8 cellular contexts compared by ENCODE assay signal in genomic region chr17:32659419-32659842, GRCh38.
A peak's percentile ranks its signal among the peaks of the same experiment; 100 is the strongest.
DNase-seq lines count a peak whose midpoint lies in the region; ATAC-seq, FAIRE-seq and TF ChIP-seq lines count a peak whose summit lies in the region.

No MANE protein-coding gene starts in this region.

- 18% methylated on average over 5 of the region's 5 CpGs for WGBS in A549 (ENCODE audit: missing lambda C conversion rate)
- 30 to 39% methylated on average over 5 of the region's 5 CpGs for WGBS in lung, 2 donors

- TF ChIP-seq CTCF in A549 (IDR thresholded peaks at IDR 0.05) (peak; percentile 73), lung (IDR thresholded peaks at IDR 0.05; ENCODE audit: control extremely low read depth, extremely low read depth) (peak; percentile 77)

- H3K4me1 ChIP-seq in A549: no peaks in the 10 kb centered on the region
- H3K4me1 ChIP-seq in lung (ENCODE audit: control insufficient read depth in 2 of 2, insufficient read depth in 2 of 2, low read length in 2 of 2): peaks cover 0 to 2% of the 10 kb centered on the region in 2 donors

- peak; percentile 78 to 84 for DNase-seq in A549 (ENCODE audit: low read depth in 1 of 2, low spot score in 1 of 2)
- DNase-seq in GM19239 (ENCODE audit: insufficient read length, low spot score): peak; percentile 69
- peak; percentile 44 for DNase-seq in NCI-H2227 treated with DMSO at 0.1 percent for 48 hours (lab: John Stamatoyannopoulos, UW)
- peak; percentile 41 to 49 for DNase-seq in activated CD4-positive, alpha-beta T cell treated with anti-CD3 and anti-CD28 coated beads, Interleukin-2, amount 50 U/mL, for 24 hours (ENCODE audit: low read depth in 1 of 2, low spot score in 1 of 2)
- DNase-seq in ecto neural progenitor cell (ENCODE audit: low spot score): peak; percentile 85
- DNase-seq in lung (ENCODE audit: low spot score): peak; percentile 63
- peak; percentile 28 for DNase-seq in stimulated activated CD8-positive, alpha-beta memory T cell treated with anti-CD3 and anti-CD28 coated beads, Interleukin-12 subunit alpha, Interleukin-12 subunit beta, amount 100 ng/mL, for 4 hours (ENCODE audit: low read depth)

- peaks cover 0 to 4% of the 10 kb centered on the region in 2 donors for H3K36me3 ChIP-seq in lung (ENCODE audit: control insufficient read depth in 2 of 2, insufficient read depth in 2 of 2, low read length in 2 of 2)

- POLR2A ChIA-PET in A549 (lab: Yijun Ruan, JAX): no interaction called here

- no peak for TF ChIP-seq POLR2A in A549 (IDR thresholded peaks at IDR 0.05; ENCODE audit: low read length)

- no peak for TF ChIP-seq EP300 in A549 (IDR thresholded peaks at IDR 0.05)

- H3K4me3 ChIP-seq in A549 (no peak overlapping the region), lung (no peak overlapping the region)

- FAIRE-seq in A549 (lab: Jason Lieb, UNC) (peak; percentile 88), GM19239 (lab: Jason Lieb, UNC) (peak; percentile 93)

- CTCF ChIA-PET in A549 (lab: Yijun Ruan, JAX): interaction anchor here (0.6 to 3.2 kb wide), 38 partner anchors 8 to 1132 kb away, joined by 3 to 17 read pairs (median 4); partner anchors contain the start of gene CDK5R1

- H3K9me3 ChIP-seq in A549 (no peaks in the 10 kb centered on the region), lung (ENCODE audit: control insufficient read depth in 2 of 2, insufficient read depth in 1 of 2, low read length in 1 of 2) (no peaks in the 10 kb centered on the region)

- no peaks in the 10 kb centered on the region for H3K27me3 ChIP-seq in lung (ENCODE audit: control insufficient read depth, insufficient read depth)

- TF ChIP-seq RAD21 in A549 (conservative IDR thresholded peaks at IDR 0.05 in 1 of 2, IDR thresholded peaks at IDR 0.05 in 1 of 2): peak; percentile 55 to 65; a peak in 4 of 5 replicates

- ATAC-seq in A549 (peak; percentile 78 to 95), lung (ENCODE audit: insufficient read depth, low FRiP score) (peak; percentile 53), HG03457 (IDR thresholded peaks at IDR 0.05; ENCODE audit: unreplicated experiment) (no peak)

- no peak overlapping the region for H3K4me2 ChIP-seq in A549

- H3K27ac ChIP-seq in A549 (no peak overlapping the region), lung (ENCODE audit: low read depth in 1 of 2, low read length in 1 of 2) (no peak overlapping the region)

TF ChIP-seq in A549, 52 proteins besides CTCF, POLR2A, EP300 and RAD21:
- TF ChIP-seq E2F6 (IDR thresholded peaks at IDR 0.05; ENCODE audit: borderline replicate concordance, low read depth) (no peak), FOXS1 (CRISPR knock-in tag; IDR thresholded peaks at IDR 0.05) (no peak), BCL3 (IDR thresholded peaks at IDR 0.05) (no peak), KDM5A (IDR thresholded peaks at IDR 0.05) (no peak), SMC3 (IDR thresholded peaks at IDR 0.05) (peak; percentile 75), FOSB (CRISPR knock-in tag; IDR thresholded peaks at IDR 0.05) (no peak)

Comparison
In these comparisons a context has a peak if more than half of its experiments do, and no peak if none do; other contexts are left out.
1. DNase-seq: peak in every context shown above with its lines; median percentile 85 in ecto neural progenitor cell; 81 in A549; 69 in GM19239; 63 in lung; 45 in activated CD4-positive, alpha-beta T cell treated with anti-CD3 and anti-CD28 coated beads, Interleukin-2, amount 50 U/mL, for 24 hours; 44 in NCI-H2227 treated with DMSO at 0.1 percent for 48 hours; 28 in stimulated activated CD8-positive, alpha-beta memory T cell treated with anti-CD3 and anti-CD28 coated beads, Interleukin-12 subunit alpha, Interleukin-12 subunit beta, amount 100 ng/mL, for 4 hours.